In the genomic region with DNA sequence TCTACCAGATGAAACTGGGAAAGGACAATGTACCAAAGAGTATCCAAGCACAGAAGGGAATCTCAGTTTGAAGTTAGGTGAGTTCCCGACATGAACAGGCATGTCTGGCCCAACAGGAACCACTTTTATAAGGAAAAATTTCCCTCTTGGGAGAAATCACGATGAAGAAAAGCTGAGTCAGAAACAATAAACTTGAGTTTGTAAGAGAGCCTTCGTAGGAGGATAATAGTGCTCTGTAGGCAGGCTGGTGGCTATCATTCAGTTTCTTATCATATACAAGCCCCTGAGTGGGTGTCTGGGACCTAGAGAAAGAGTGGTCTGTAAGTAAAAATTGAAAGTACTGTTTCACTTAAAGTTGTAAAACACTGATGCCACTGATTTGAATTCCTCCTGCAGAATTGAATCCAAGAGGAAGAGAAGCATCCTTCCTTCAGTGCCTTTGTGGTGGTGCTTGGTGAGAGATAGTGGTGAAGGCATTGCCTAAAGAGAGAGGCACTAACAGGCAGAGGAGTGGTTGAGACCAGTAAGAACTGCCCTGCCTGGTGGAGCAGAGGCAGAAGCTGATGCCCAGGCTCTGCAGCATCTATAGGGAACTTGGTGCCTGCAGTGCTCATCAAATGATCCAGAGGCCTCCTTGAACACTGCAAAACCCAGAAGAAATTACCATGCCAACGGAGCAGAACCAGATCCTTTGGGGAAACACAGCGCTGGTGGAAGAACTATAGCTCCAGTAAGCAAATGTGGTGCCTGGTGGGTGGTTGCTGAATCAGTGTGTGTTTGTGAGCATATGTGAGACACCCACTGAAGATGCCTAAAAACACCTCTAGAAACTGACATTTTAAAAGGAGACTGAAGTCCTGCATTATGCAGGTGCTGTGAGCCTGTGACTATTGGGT, we compare ENCODE assay signal across 1 cellular context.
TF ChIP-seq lines count a peak whose summit lies in the region.

No MANE protein-coding gene starts in this region.

TF ChIP-seq in HepG2, 621 proteins besides CTCF, POLR2A, EP300 and RAD21:
- TF ChIP-seq TBX3 (IDR thresholded peaks at IDR 0.05; ENCODE audit: borderline replicate concordance), result no peak
- no peak for TF ChIP-seq ZNF709 (CRISPR knock-in tag; IDR thresholded peaks at IDR 0.05)
- no peak for TF ChIP-seq ZSCAN12 (CRISPR knock-in tag; IDR thresholded peaks at IDR 0.05)
- TF ChIP-seq HDAC6 (IDR thresholded peaks at IDR 0.05; ENCODE audit: low read depth, low read length), result no peak
- no peak for TF ChIP-seq ZNF841 (CRISPR knock-in tag; IDR thresholded peaks at IDR 0.05; ENCODE audit: borderline replicate concordance)
- no peak for TF ChIP-seq NFE2L2 (IDR thresholded peaks at IDR 0.05; ENCODE audit: low read length)
- no peak for TF ChIP-seq HIVEP1 (CRISPR knock-in tag; IDR thresholded peaks at IDR 0.05)
- TF ChIP-seq ATRX (CRISPR knock-in tag; IDR thresholded peaks at IDR 0.05; ENCODE audit: borderline replicate concordance), result no peak
- TF ChIP-seq GABPA (IDR thresholded peaks at IDR 0.05; ENCODE audit: low read depth, low read length), result no peak
- TF ChIP-seq GABPA (CRISPR knock-in tag; IDR thresholded peaks at IDR 0.05; ENCODE audit: low read depth), result no peak
